8 cellular contexts compared by ENCODE assay signal in genomic region chr22:21666786-21667185, GRCh38. TPM values are rescaled to one million over a fixed set of nuclear protein-coding genes. Genes with fewer than 3 reads are reported as not detected.
A peak's percentile ranks its signal among the peaks of the same experiment; 100 is the strongest.
DNase-seq lines count a peak whose midpoint lies in the region; ATAC-seq, FAIRE-seq and TF ChIP-seq lines count a peak whose summit lies in the region.

No MANE protein-coding gene starts in this region.

- no peak for ATAC-seq in A549
- ATAC-seq in HG02840 (IDR thresholded peaks at IDR 0.05; ENCODE audit: low FRiP score, unreplicated experiment) = no peak
- ATAC-seq in HG03342 (IDR thresholded peaks at IDR 0.05; ENCODE audit: unreplicated experiment) = no peak

- no peak for DNase-seq in A549 (ENCODE audit: low read depth in 1 of 2, low spot score in 1 of 2)
- no peak for DNase-seq in HFFc6
- DNase-seq in brain microvascular endothelial cell = no peak
- DNase-seq in stimulated activated CD4-positive, alpha-beta T cell treated with anti-CD3 and anti-CD28 coated beads, Interleukin-2, amount 100 ng/mL, for 48 hours = no peak
- DNase-seq in central memory CD4-positive, alpha-beta T cell = no peak

- 29% methylated on average over 15 of the region's 16 CpGs for WGBS in A549 (ENCODE audit: missing lambda C conversion rate)

- no peaks in the 10 kb centered on the region for H3K27me3 ChIP-seq in brain microvascular endothelial cell (replicated peaks)
- H3K27me3 ChIP-seq in mucosa of rectum (ENCODE audit: control insufficient read depth in 2 of 2, insufficient read depth in 2 of 2, low read length in 2 of 2) = no peaks in the 10 kb centered on the region

- no peaks in the 10 kb centered on the region for H3K9me3 Mint-ChIP-seq in HFFc6

- H3K4me3 ChIP-seq in A549 (peak overlapping the region; percentile 81), brain microvascular endothelial cell (ENCODE audit: low read depth, low read length) (peak overlapping the region; percentile 96), mucosa of rectum (ENCODE audit: low read length in 2 of 2) (peak overlapping the region; percentile 94 to 95)

- peaks cover 5% of the 10 kb centered on the region for H3K36me3 Mint-ChIP-seq in HFFc6 (ENCODE audit: low read depth)

- CTCF ChIA-PET in A549 (lab: Yijun Ruan, JAX) = no interaction called here

- POLR2A ChIA-PET in A549 (lab: Yijun Ruan, JAX) = interaction anchor here (1.0 to 2.1 kb wide), 2 partner anchors 9 to 38 kb away, joined by 3 to 4 read pairs; no protein-coding TSS in a partner anchor

- in situ Hi-C loops in brain microvascular endothelial cell (cut with HindIII; ENCODE audit: low pct_ligation_motif_present, low sequenced_read_pairs) = no loop called here

- H3K36me3 ChIP-seq in brain microvascular endothelial cell (replicated peaks) = peaks cover 17% of the 10 kb centered on the region
- peaks cover 13 to 20% of the 10 kb centered on the region in 2 donors for H3K36me3 ChIP-seq in mucosa of rectum (ENCODE audit: control insufficient read depth in 2 of 2, insufficient read depth in 2 of 2, low read length in 2 of 2)

- peak overlapping the region; percentile 96 for H3K27ac Mint-ChIP-seq in HFFc6

- H3K27ac ChIP-seq in A549 (peak overlapping the region; percentile 93 to 98), brain microvascular endothelial cell (no peak overlapping the region), mucosa of rectum (ENCODE audit: low read depth in 2 of 2, low read length in 2 of 2) (peak overlapping the region; percentile 88 to 94)

- FAIRE-seq in A549 (lab: Jason Lieb, UNC) = no peak

- H3K4me3 Mint-ChIP-seq in HFFc6 = peak overlapping the region; percentile 98

- TF ChIP-seq CTCF in A549 (IDR thresholded peaks at IDR 0.05) (no peak), HFFc6 (IDR thresholded peaks at IDR 0.05) (no peak), brain microvascular endothelial cell (IDR thresholded peaks at IDR 0.05; ENCODE audit: low read depth, low read length, missing control alignments) (no peak)

- no peak for TF ChIP-seq POLR2A in A549 (IDR thresholded peaks at IDR 0.05; ENCODE audit: low read length)

- peaks cover 18% of the 10 kb centered on the region for H3K4me1 Mint-ChIP-seq in HFFc6 (ENCODE audit: low read depth)

- H3K4me1 ChIP-seq in A549 (no peaks in the 10 kb centered on the region; the same call in 2 of the 3 replicates), mucosa of rectum (ENCODE audit: control insufficient read depth in 2 of 2, insufficient read depth in 2 of 2, low read length in 2 of 2) (peaks cover 3 to 5% of the 10 kb centered on the region in 2 donors)

- TF ChIP-seq EP300 in A549 (IDR thresholded peaks at IDR 0.05) = no peak

- peak overlapping the region; percentile 32 to 86 for H3K9ac ChIP-seq in mucosa of rectum (ENCODE audit: low read depth in 1 of 2, low read length in 2 of 2)

- no peak for TF ChIP-seq RAD21 in A549 (conservative IDR thresholded peaks at IDR 0.05 in 1 of 2, IDR thresholded peaks at IDR 0.05 in 1 of 2)

- no peaks in the 10 kb centered on the region for H3K9me3 ChIP-seq in A549
- no peaks in the 10 kb centered on the region for H3K9me3 ChIP-seq in mucosa of rectum (ENCODE audit: control insufficient read depth in 2 of 2, low read length in 2 of 2)

- H3K27me3 Mint-ChIP-seq in HFFc6 (ENCODE audit: insufficient read depth) = peaks cover 11% of the 10 kb centered on the region

- peak overlapping the region; percentile 86 for H3K4me2 ChIP-seq in A549

TF ChIP-seq in A549, 52 proteins besides CTCF, POLR2A, EP300 and RAD21:
- TF ChIP-seq FOSL2 (IDR thresholded peaks at IDR 0.05) (no peak), FOSL2 (CRISPR knock-in tag; IDR thresholded peaks at IDR 0.05) (no peak), BCL3 (IDR thresholded peaks at IDR 0.05) (no peak), CBX2 (IDR thresholded peaks at IDR 0.05; ENCODE audit: borderline replicate concordance, low read depth) (no peak)

RNA-seq across cellular contexts. Expression of gene PPIL2, which starts 1.0 kb away (rescaled TPM):
- polyA plus RNA-seq in A549 (2011; rRNA removed) (38.7 and 39.0 TPM in 2 replicates), A549 (2017; fragmentation: RNase III; extraction: RNeasy Plus Mini Kit Qiagen cat#74134 plus additional on column Dnase treatment) (30.8 to 34.0 TPM (median 31.4 TPM) in 3 replicates)
- polyA plus RNA-seq in A549 (2012; cell fraction: cytosol; rRNA removed) = 37.6 and 38.7 TPM in 2 replicates
- polyA plus RNA-seq in A549 (2012; cell fraction: nucleus; rRNA removed) = 118 and 125 TPM in 2 replicates
- polyA minus RNA-seq in A549 (2011; rRNA and poly(A)+ RNA removed) = 31.0 and 31.8 TPM in 2 replicates
- total RNA-seq in HFFc6 (2021; fragmentation: NEBNext Ultra II Directional; extraction: Animal tissue kit (Norgen Biotek cat#: 25700)) = 10 to 100 TPM; 34.9 to 42.2 (median 39.4) TPM

RNA-seq across cellular contexts. Expression of gene SDF2L1, which starts 24.7 kb away (rescaled TPM):
- 13.7 and 17.5 TPM in 2 replicates for polyA plus RNA-seq in A549 (2011; rRNA removed)
- polyA plus RNA-seq in A549 (2012; cell fraction: cytosol; rRNA removed) = 99.7 and 128 TPM in 2 replicates
- 61.8 and 78.3 TPM in 2 replicates for polyA plus RNA-seq in A549 (2012; cell fraction: nucleus; rRNA removed)
- 38.8 to 41.9 TPM (median 41.0 TPM) in 3 replicates for polyA plus RNA-seq in A549 (2017; fragmentation: RNase III; extraction: RNeasy Plus Mini Kit Qiagen cat#74134 plus additional on column Dnase treatment)
- 9.5 and 13.4 TPM in 2 replicates for polyA minus RNA-seq in A549 (2011; rRNA and poly(A)+ RNA removed)
- 10 to 100 TPM; 49.1 to 63.5 (median 55.6) TPM for total RNA-seq in HFFc6 (2021; fragmentation: NEBNext Ultra II Directional; extraction: Animal tissue kit (Norgen Biotek cat#: 25700))

RNA-seq across cellular contexts. Expression of gene CCDC116, which starts 34.2 kb away (rescaled TPM):
- 0.05 TPM in 1 of 2 replicates, not detected in the other for polyA plus RNA-seq in A549 (2011; rRNA removed)
- 0.04 and 0.10 TPM in 2 replicates for polyA plus RNA-seq in A549 (2012; cell fraction: cytosol; rRNA removed)
- polyA plus RNA-seq in A549 (2012; cell fraction: nucleus; rRNA removed) = 0.72 and 1.0 TPM in 2 replicates
- polyA plus RNA-seq in A549 (2017; fragmentation: RNase III; extraction: RNeasy Plus Mini Kit Qiagen cat#74134 plus additional on column Dnase treatment) = 0.04 to 0.06 TPM in 2 of 3 replicates, not detected in the other
- not detected in 2 replicates for polyA minus RNA-seq in A549 (2011; rRNA and poly(A)+ RNA removed)
- total RNA-seq in HFFc6 (2021; fragmentation: NEBNext Ultra II Directional; extraction: Animal tissue kit (Norgen Biotek cat#: 25700)) = under 1 TPM; 0.16 to 0.33 (median 0.23) TPM

RNA-seq across cellular contexts. Expression of gene YDJC, which starts 37.0 kb away (rescaled TPM):
- polyA plus RNA-seq in A549 (2011; rRNA removed) = 24.8 and 27.0 TPM in 2 replicates
- 60.0 and 90.3 TPM in 2 replicates for polyA plus RNA-seq in A549 (2012; cell fraction: cytosol; rRNA removed)
- 74.3 and 115 TPM in 2 replicates for polyA plus RNA-seq in A549 (2012; cell fraction: nucleus; rRNA removed)
- polyA plus RNA-seq in A549 (2017; fragmentation: RNase III; extraction: RNeasy Plus Mini Kit Qiagen cat#74134 plus additional on column Dnase treatment) = 28.3 to 29.9 TPM (median 28.3 TPM) in 3 replicates
- polyA minus RNA-seq in A549 (2011; rRNA and poly(A)+ RNA removed) = 10.5 and 13.7 TPM in 2 replicates
- 10 to 100 TPM; 18.6 to 29.5 (median 20.0) TPM for total RNA-seq in HFFc6 (2021; fragmentation: NEBNext Ultra II Directional; extraction: Animal tissue kit (Norgen Biotek cat#: 25700))
